Comparison of ENCODE assay signal across 13 cellular contexts in genomic region chrX:48927125-48927524, GRCh38.
"Had no signal": no experiment of that assay in that cellular context is flagged by ENCODE, and none has a peak within 500 bp of the region (broad histone marks: within the 10 kb centered on the region; RNA-seq: fewer than 3 reads in every experiment).

No MANE protein-coding gene starts in this region.

- H3K27me3 ChIP-seq: left lung, right lobe of liver, tibial nerve had no signal

- H3K9me3 ChIP-seq: left lung, psoas muscle, right lobe of liver, tibial nerve had no signal

- DNase-seq: activated CD4-positive, alpha-beta T cell treated with anti-CD3 and anti-CD28 coated beads, Interleukin-2, amount 10 ng/mL, durations not matched to agents 24 days and 14 days; activated naive CD4-positive, alpha-beta T cell treated with anti-CD3 and anti-CD28 coated beads, Interleukin-2, amount 50 U/mL, for 16 hours; activated T-cell treated with anti-CD3 and anti-CD28 coated beads for 4 hours; amniotic stem cell; hypothalamus; islet precursor cell; left lung; natural killer cell; psoas muscle; right lobe of liver; stimulated activated CD4-positive, alpha-beta T cell treated with anti-CD3 and anti-CD28 coated beads, Interleukin-1b, Interleukin-23, amount 100 ng/mL, for 48 hours; stimulated activated naive B cell treated with anti-CD40 and anti-IgM and Interleukin-4, amounts not matched to agents 10 μg/mL and 1 μg/mL and 100 μg/mL, for 72 hours had no signal

- H3K4me1 ChIP-seq: left lung, psoas muscle, right lobe of liver, tibial nerve had no signal

- H3K27ac ChIP-seq: left lung, psoas muscle, right lobe of liver, tibial nerve had no signal

- H3K4me3 ChIP-seq: left lung, psoas muscle, right lobe of liver, tibial nerve had no signal

- ATAC-seq: left lung; natural killer cell; psoas muscle; right lobe of liver; stimulated activated naive B cell treated with anti-CD40 and anti-IgM and Interleukin-4, amounts not matched to agents 10 μg/mL and 1 μg/mL and 100 μg/mL, for 72 hours had no signal
